In genomic region chr18:48932462-48932818, GRCh38 we compare ENCODE assay signal across 9 cellular contexts. TPM values are rescaled to one million over a fixed set of nuclear protein-coding genes. Genes with fewer than 3 reads are reported as not detected.
DNase-seq lines count a peak whose midpoint lies in the region; ATAC-seq and TF ChIP-seq lines count a peak whose summit lies in the region.
"Had no signal": no experiment of that assay in that cellular context is flagged by ENCODE, and none has a peak within 500 bp of the region (broad histone marks: within the 10 kb centered on the region; RNA-seq: fewer than 3 reads in every experiment).

No MANE protein-coding gene starts in this region.

- H3K4me3 ChIP-seq in DOHH2 (ENCODE audit: low read length) (peak overlapping the region; percentile 73), Panc1 (ENCODE audit: low read depth in 2 of 2, low read length in 2 of 2) (peak overlapping the region in 1 of 2 experiments; percentile 28; a peak in 2 of 4 replicates), endocrine pancreas (ENCODE audit: control insufficient read depth, insufficient read depth, low read length) (no peak overlapping the region), sigmoid colon (no peak overlapping the region)

- TF ChIP-seq POLR2A in sigmoid colon (IDR thresholded peaks at IDR 0.05): no peak

- no TSS peak for BruUV-seq in Panc1 (replicated peaks; lab: Mats Ljungman, UMichigan)

- no peaks in the 10 kb centered on the region for H3K36me3 ChIP-seq in DOHH2 (ENCODE audit: control insufficient read depth, low read length)
- no peaks in the 10 kb centered on the region for H3K36me3 ChIP-seq in Panc1 (ENCODE audit: control insufficient read depth, insufficient read depth, low read length)
- no peaks in the 10 kb centered on the region for H3K36me3 ChIP-seq in endocrine pancreas (ENCODE audit: control insufficient read depth, insufficient read depth, low read length)
- H3K36me3 ChIP-seq in sigmoid colon: no peaks in the 10 kb centered on the region

- no peaks in the 10 kb centered on the region for H4K20me1 ChIP-seq in DOHH2 (ENCODE audit: control insufficient read depth, insufficient read depth, low read depth, low read length)

- no peak for DNase-seq in Panc1 (ENCODE audit: low read depth, low spot score)
- DNase-seq in sigmoid colon: no peak
- DNase-seq in posterior cingulate gyrus: no peak
- DNase-seq: cerebellar nuclear complex had no signal

- H3K9ac ChIP-seq in endocrine pancreas (ENCODE audit: control insufficient read depth, insufficient read depth, low read length): peak overlapping the region; percentile 26

- no peaks in the 10 kb centered on the region for H3K79me2 ChIP-seq in DOHH2 (ENCODE audit: control insufficient read depth, low read length)

- no peak for ATAC-seq in Panc1
- no peak for ATAC-seq in HG02981 (IDR thresholded peaks at IDR 0.05; ENCODE audit: unreplicated experiment)
- no peak for ATAC-seq in GM19463 (IDR thresholded peaks at IDR 0.05; ENCODE audit: unreplicated experiment)
- no peak for ATAC-seq in GM18873 (IDR thresholded peaks at IDR 0.05; ENCODE audit: low FRiP score, unreplicated experiment)

- H3K9me2 ChIP-seq in DOHH2 (replicated peaks; ENCODE audit: control insufficient read depth, low read length): no peaks in the 10 kb centered on the region

- POLR2A ChIA-PET in Panc1 (lab: Charles Lee): no interaction called here

- no peaks in the 10 kb centered on the region for H3K27me3 ChIP-seq in DOHH2 (ENCODE audit: control insufficient read depth, low read length)
- H3K27me3 ChIP-seq in Panc1 (ENCODE audit: control insufficient read depth, insufficient read depth, low read length): no peaks in the 10 kb centered on the region
- H3K27me3 ChIP-seq in endocrine pancreas (ENCODE audit: control insufficient read depth, insufficient read depth, low read length): no peaks in the 10 kb centered on the region
- no peaks in the 10 kb centered on the region for H3K27me3 ChIP-seq in sigmoid colon

- peak overlapping the region; percentile 98 for H3K4me2 ChIP-seq in DOHH2 (ENCODE audit: low read length)

- intact Hi-C loops in Panc1 (cut with micrococcal nuclease; ENCODE audit: unreplicated experiment) (no loop called here), sigmoid colon (cut with DNase I) (no loop called here), posterior cingulate gyrus (cut with DNase I) (no loop called here)

- H3K4me1 ChIP-seq in DOHH2 (ENCODE audit: control insufficient read depth, low read length): peaks cover 83% of the 10 kb centered on the region
- H3K4me1 ChIP-seq in Panc1 (ENCODE audit: control insufficient read depth, insufficient read depth, low read length): peaks cover 98% of the 10 kb centered on the region
- H3K4me1 ChIP-seq in endocrine pancreas (ENCODE audit: control insufficient read depth, insufficient read depth, low read length): peaks cover 12% of the 10 kb centered on the region
- H3K4me1 ChIP-seq in sigmoid colon: peaks cover 0 to 99% (median 94%) of the 10 kb centered on the region in 4 donors

- CTCF ChIA-PET in Panc1 (lab: Charles Lee): no interaction called here

- H3K9me3 ChIP-seq in DOHH2 (ENCODE audit: control insufficient read depth, insufficient read depth, low read length): no peaks in the 10 kb centered on the region
- no peaks in the 10 kb centered on the region for H3K9me3 ChIP-seq in Panc1 (ENCODE audit: control insufficient read depth, insufficient read depth, low read depth, low read length)
- no peaks in the 10 kb centered on the region for H3K9me3 ChIP-seq in endocrine pancreas (ENCODE audit: control insufficient read depth, low read length)
- no peaks in the 10 kb centered on the region for H3K9me3 ChIP-seq in sigmoid colon

- peaks cover 6% of the 10 kb centered on the region for H3F3A ChIP-seq in DOHH2 (ENCODE audit: control insufficient read depth, insufficient read depth)

- in situ Hi-C loops in Panc1 (cut with HindIII; ENCODE audit: low pct_unique_long_range_greater_than_20kb, low sequenced_read_pairs): no loop called here

- H3K27ac ChIP-seq in DOHH2 (ENCODE audit: low read depth, low read length) (peak overlapping the region; percentile 1; the same call in 1 of the 2 replicates), Panc1 (ENCODE audit: low read length) (peak overlapping the region; percentile 99), sigmoid colon (peak overlapping the region; percentile 87 to 96 (median 90))

- TF ChIP-seq EP300 in sigmoid colon (IDR thresholded peaks at IDR 0.05): no peak

- no peak for TF ChIP-seq CTCF in DOHH2 (IDR thresholded peaks at IDR 0.05; ENCODE audit: low read depth, low read length, poor library complexity, severe bottlenecking)
- TF ChIP-seq CTCF in Panc1 (IDR thresholded peaks at IDR 0.05): no peak
- TF ChIP-seq CTCF in sigmoid colon (IDR thresholded peaks at IDR 0.05): no peak

- WGBS in sigmoid colon, 2 donors: 23 to 28% methylated on average over 7 of the region's 7 CpGs

RNA-seq across cellular contexts. Expression of gene SMAD7, which starts 18.3 kb away (rescaled TPM):
- total RNA-seq in Panc1 (2021; ENCODE audit: unreplicated experiment): 21.3 TPM
- polyA plus RNA-seq in Panc1 (2012; ENCODE audit: insufficient read length): 14.5 TPM
- total RNA-seq in sigmoid colon: 10 to 100 TPM; 13.2 to 29.1 (median 21.5) TPM
- polyA plus RNA-seq in sigmoid colon: 10 to 100 TPM; 16.8 to 19.0 (median 18.3) TPM

Comparison
In these comparisons a context has a peak if more than half of its experiments do, and no peak if none do; other contexts are left out.
1. H3K27ac ChIP-seq: peak in every context shown above with its lines; median percentile 99 in Panc1; 90 in sigmoid colon; 1 in DOHH2.